ENCODE assay signal across 8 cellular contexts in genomic region chr1:229507502-229507901, GRCh38. TPM values are rescaled to one million over a fixed set of nuclear protein-coding genes. Genes with fewer than 3 reads are reported as not detected.
DNase-seq lines count a peak whose midpoint lies in the region; ATAC-seq and TF ChIP-seq lines count a peak whose summit lies in the region.

No MANE protein-coding gene starts in this region.

- ATAC-seq in CD8-positive, alpha-beta T cell: no peak
- ATAC-seq in HG02763 (IDR thresholded peaks at IDR 0.05; ENCODE audit: unreplicated experiment): peak; percentile 2
- peak in 1 of 2 donors; percentile 3 for ATAC-seq in lower lobe of right lung
- ATAC-seq in HG03521 (IDR thresholded peaks at IDR 0.05; ENCODE audit: unreplicated experiment): no peak
- no peak for ATAC-seq in GM18519 (IDR thresholded peaks at IDR 0.05; ENCODE audit: low FRiP score, unreplicated experiment)

- H3K9me3 Mint-ChIP-seq in CD8-positive, alpha-beta T cell: no peaks in the 10 kb centered on the region

- intact Hi-C loops in CD8-positive, alpha-beta T cell (cut with DNase I, micrococcal nuclease): loop anchor here in 1 of 2 experiments (5.0 to 10.0 kb wide), 2 partner anchors 773 to 1135 kb away; partner anchors contain the start of genes COG2 and RHOU
- intact Hi-C loops in ascending aorta (cut with DNase I) (loop anchor here (5.0 to 10.0 kb wide), 2 partner anchors 1100 to 1403 kb away; partner anchors contain the start of genes C1orf35, MRPL55 and TRIM11), lower lobe of right lung (cut with DNase I) (no loop called here)

- H3K9me3 ChIP-seq in CD8-positive, alpha-beta T cell (ENCODE audit: low read length): no peaks in the 10 kb centered on the region
- H3K9me3 ChIP-seq in ascending aorta (no peaks in the 10 kb centered on the region), lower lobe of right lung (no peaks in the 10 kb centered on the region)

- H3K4me1 Mint-ChIP-seq in CD8-positive, alpha-beta T cell (ENCODE audit: low read depth): peaks cover 31% of the 10 kb centered on the region

- H3K4me3 ChIP-seq in CD8-positive, alpha-beta T cell (ENCODE audit: low read depth, low read length): peak overlapping the region; percentile 99
- H3K4me3 ChIP-seq in ascending aorta (peak overlapping the region; percentile 96 to 100), lower lobe of right lung (peak overlapping the region; percentile 95)

- POLR2A ChIA-PET in CD8-positive, alpha-beta T cell (lab: Charles Lee): interaction anchor here (1.0 to 2.4 kb wide), 4 partner anchors 11 to 253 kb away, joined by 3 to 19 read pairs (median 4); partner anchors contain the start of gene ABCB10

- H3K4me3 Mint-ChIP-seq in CD8-positive, alpha-beta T cell: peak overlapping the region; percentile 87

- peaks cover 23% of the 10 kb centered on the region for H3K36me3 Mint-ChIP-seq in CD8-positive, alpha-beta T cell

- H3K4me1 ChIP-seq in CD8-positive, alpha-beta T cell (ENCODE audit: insufficient read depth, low read length): peaks cover 20% of the 10 kb centered on the region
- H3K4me1 ChIP-seq in ascending aorta (peaks cover 7 to 11% of the 10 kb centered on the region in 2 donors), lower lobe of right lung (peaks cover 21% of the 10 kb centered on the region)

- no peak for DNase-seq in CD8-positive, alpha-beta T cell
- DNase-seq in ascending aorta (ENCODE audit: low spot score in 2 of 2) (no peak), lower lobe of right lung (no peak), iPS-NIHi11 (ENCODE audit: low spot score) (no peak), cortex of kidney (lab: John Stamatoyannopoulos, UW) (no peak)

- H3K36me3 ChIP-seq in CD8-positive, alpha-beta T cell (ENCODE audit: insufficient read depth, low read length): peaks cover 4% of the 10 kb centered on the region
- H3K36me3 ChIP-seq in ascending aorta (peaks cover 0 to 9% of the 10 kb centered on the region in 2 donors), lower lobe of right lung (peaks cover 19% of the 10 kb centered on the region)

- no peaks in the 10 kb centered on the region for H3K27me3 Mint-ChIP-seq in CD8-positive, alpha-beta T cell (ENCODE audit: low read depth)

- H3K27ac ChIP-seq in CD8-positive, alpha-beta T cell (ENCODE audit: low read depth, low read length): peak overlapping the region; percentile 97
- H3K27ac ChIP-seq in ascending aorta: peak overlapping the region; percentile 89 to 98
- peak overlapping the region; percentile 98 for H3K27ac ChIP-seq in lower lobe of right lung

- CTCF ChIA-PET in CD8-positive, alpha-beta T cell (lab: Charles Lee): interaction anchor here (1.2 to 2.8 kb wide), 2 partner anchors 249 to 252 kb away, joined by 3 to 10 read pairs; no protein-coding TSS in a partner anchor

- H3K27ac Mint-ChIP-seq in CD8-positive, alpha-beta T cell: peak overlapping the region; percentile 99

- no peak for TF ChIP-seq CTCF in CD8-positive, alpha-beta T cell (IDR thresholded peaks at IDR 0.05)
- TF ChIP-seq CTCF in ascending aorta (IDR thresholded peaks at IDR 0.05): no peak
- no peak for TF ChIP-seq CTCF in lower lobe of right lung (IDR thresholded peaks at IDR 0.05)

- H3K27me3 ChIP-seq in CD8-positive, alpha-beta T cell (ENCODE audit: insufficient read depth, low read length): no peaks in the 10 kb centered on the region
- H3K27me3 ChIP-seq in ascending aorta (no peaks in the 10 kb centered on the region), lower lobe of right lung (ENCODE audit: low read depth) (no peaks in the 10 kb centered on the region)

RNA-seq across cellular contexts. Expression of gene NUP133, which starts 0.6 kb away (rescaled TPM):
- 10 to 100 TPM; 49.0 to 50.7 TPM for total RNA-seq in CD8-positive, alpha-beta T cell
- total RNA-seq in ascending aorta (9.3 TPM), lower lobe of right lung (32.6 TPM)

RNA-seq across cellular contexts. Expression of gene ABCB10, which starts 51.0 kb away (rescaled TPM):
- total RNA-seq in CD8-positive, alpha-beta T cell: 1 to 10 TPM; 6.1 to 7.6 TPM
- total RNA-seq in ascending aorta: 25.2 TPM
- total RNA-seq in lower lobe of right lung: 17.8 TPM
